ENCODE assay signal across 1 cellular context in genomic region chr2:1640301-1641135, GRCh38.
TF ChIP-seq lines count a peak whose summit lies in the region.

No MANE protein-coding gene starts in this region.

TF ChIP-seq in IMR-90, 13 proteins besides CTCF, POLR2A, EP300 and RAD21 (continued from another document):
- TF ChIP-seq, protein P1, sequence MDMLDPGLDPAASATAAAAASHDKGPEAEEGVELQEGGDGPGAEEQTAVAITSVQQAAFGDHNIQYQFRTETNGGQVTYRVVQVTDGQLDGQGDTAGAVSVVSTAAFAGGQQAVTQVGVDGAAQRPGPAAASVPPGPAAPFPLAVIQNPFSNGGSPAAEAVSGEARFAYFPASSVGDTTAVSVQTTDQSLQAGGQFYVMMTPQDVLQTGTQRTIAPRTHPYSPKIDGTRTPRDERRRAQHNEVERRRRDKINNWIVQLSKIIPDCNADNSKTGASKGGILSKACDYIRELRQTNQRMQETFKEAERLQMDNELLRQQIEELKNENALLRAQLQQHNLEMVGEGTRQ (IDR thresholded peaks at IDR 0.05; ENCODE audit: low read depth, low read length), result no peak
- TF ChIP-seq CHD1 (IDR thresholded peaks at IDR 0.05; ENCODE audit: low read depth, low read length) (no peak), FOS (IDR thresholded peaks at IDR 0.05; ENCODE audit: low read depth, low read length) (no peak), MXI1 (IDR thresholded peaks at IDR 0.05; ENCODE audit: borderline replicate concordance, low read depth, low read length) (no peak), RFX5 (IDR thresholded peaks at IDR 0.05; ENCODE audit: low read depth, low read length) (no peak), SMC3 (IDR thresholded peaks at IDR 0.05; ENCODE audit: low read depth, low read length) (no peak)
- TF ChIP-seq, protein P2, sequence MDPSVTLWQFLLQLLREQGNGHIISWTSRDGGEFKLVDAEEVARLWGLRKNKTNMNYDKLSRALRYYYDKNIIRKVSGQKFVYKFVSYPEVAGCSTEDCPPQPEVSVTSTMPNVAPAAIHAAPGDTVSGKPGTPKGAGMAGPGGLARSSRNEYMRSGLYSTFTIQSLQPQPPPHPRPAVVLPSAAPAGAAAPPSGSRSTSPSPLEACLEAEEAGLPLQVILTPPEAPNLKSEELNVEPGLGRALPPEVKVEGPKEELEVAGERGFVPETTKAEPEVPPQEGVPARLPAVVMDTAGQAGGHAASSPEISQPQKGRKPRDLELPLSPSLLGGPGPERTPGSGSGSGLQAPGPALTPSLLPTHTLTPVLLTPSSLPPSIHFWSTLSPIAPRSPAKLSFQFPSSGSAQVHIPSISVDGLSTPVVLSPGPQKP (IDR thresholded peaks at IDR 0.05; ENCODE audit: borderline replicate concordance, low read depth, low read length), result no peak
